7 cellular contexts compared by ENCODE assay signal in genomic region chr15:30841639-30842038, GRCh38.
DNase-seq lines count a peak whose midpoint lies in the region; ATAC-seq lines count a peak whose summit lies in the region.
"Not testable (repeated sequence)": the region's sequence is repeated elsewhere in the genome, so short reads cannot be mapped to it uniquely, and the experiment has no call there.

No MANE protein-coding gene starts in this region.

- H3K4me1 Mint-ChIP-seq in CD4-positive, CD25-positive, alpha-beta regulatory T cell: peaks cover 23 to 37% (median 29%) of the 10 kb centered on the region in 4 donors
- H3K4me1 Mint-ChIP-seq in CD8-positive, alpha-beta memory T cell: peaks cover 24 to 32% (median 29%) of the 10 kb centered on the region in 3 donors
- peaks cover 33% of the 10 kb centered on the region for H3K4me1 Mint-ChIP-seq in T-helper 1 cell treated with Interleukin-12 subunit alpha and Interleukin-12 subunit beta and Interleukin-4 antibody, amounts not matched to agents 30 μg/mL and 1 μg/mL, for 36 hours (ENCODE audit: low read depth)
- H3K4me1 Mint-ChIP-seq in activated CD4-positive, alpha-beta T cell treated with anti-CD3 and anti-CD28 coated beads, Interleukin-2, amount 10 ng/mL, durations not matched to agents 24 days and 14 days: peaks cover 25% of the 10 kb centered on the region
- peaks cover 38% of the 10 kb centered on the region for H3K4me1 Mint-ChIP-seq in activated T-cell treated with anti-CD3 and anti-CD28 coated beads, Interleukin-2, amount 50 U/mL, for 24 hours (ENCODE audit: low read depth)
- peaks cover 50% of the 10 kb centered on the region for H3K4me1 Mint-ChIP-seq in activated naive CD4-positive, alpha-beta T cell treated with anti-CD3 and anti-CD28 coated beads, Interleukin-2, amount 50 U/mL, for 24 hours
- H3K4me1 Mint-ChIP-seq in naive thymus-derived CD8-positive, alpha-beta T cell: peaks cover 19 to 50% (median 38%) of the 10 kb centered on the region in 4 donors

- peak overlapping the region; percentile 17 to 86 (median 58) for H3K27ac Mint-ChIP-seq in CD4-positive, CD25-positive, alpha-beta regulatory T cell
- H3K27ac Mint-ChIP-seq in CD8-positive, alpha-beta memory T cell: peak overlapping the region in 7 of 8 donors; percentile 1 to 90 (median 10)
- H3K27ac Mint-ChIP-seq in T-helper 1 cell treated with Interleukin-12 subunit alpha and Interleukin-12 subunit beta and Interleukin-4 antibody, amounts not matched to agents 30 μg/mL and 1 μg/mL, for 36 hours: peak overlapping the region; percentile 0
- not testable (repeated sequence) for H3K27ac Mint-ChIP-seq in activated CD4-positive, alpha-beta T cell treated with anti-CD3 and anti-CD28 coated beads, Interleukin-2, amount 10 ng/mL, durations not matched to agents 24 days and 14 days
- peak overlapping the region; percentile 48 for H3K27ac Mint-ChIP-seq in activated T-cell treated with anti-CD3 and anti-CD28 coated beads, Interleukin-2, amount 50 U/mL, for 24 hours
- H3K27ac Mint-ChIP-seq in activated naive CD4-positive, alpha-beta T cell treated with anti-CD3 and anti-CD28 coated beads, Interleukin-2, amount 50 U/mL, for 24 hours: peak overlapping the region; percentile 30
- peak overlapping the region; percentile 47 to 94 (median 88) for H3K27ac Mint-ChIP-seq in naive thymus-derived CD8-positive, alpha-beta T cell

- not testable (repeated sequence) for H3K9me3 ChIP-seq in CD4-positive, CD25-positive, alpha-beta regulatory T cell (ENCODE audit: control insufficient read depth in 2 of 2, low read length in 2 of 2); CD8-positive, alpha-beta memory T cell (ENCODE audit: low read length)

- not testable (repeated sequence) for H3K9me3 Mint-ChIP-seq in CD4-positive, CD25-positive, alpha-beta regulatory T cell; CD8-positive, alpha-beta memory T cell; T-helper 1 cell treated with Interleukin-12 subunit alpha and Interleukin-12 subunit beta and Interleukin-4 antibody, amounts not matched to agents 30 μg/mL and 1 μg/mL, for 36 hours; activated CD4-positive, alpha-beta T cell treated with anti-CD3 and anti-CD28 coated beads, Interleukin-2, amount 10 ng/mL, durations not matched to agents 24 days and 14 days; activated T-cell treated with anti-CD3 and anti-CD28 coated beads, Interleukin-2, amount 50 U/mL, for 24 hours; activated naive CD4-positive, alpha-beta T cell treated with anti-CD3 and anti-CD28 coated beads, Interleukin-2, amount 50 U/mL, for 24 hours; naive thymus-derived CD8-positive, alpha-beta T cell

- CTCF ChIA-PET in CD8-positive, alpha-beta memory T cell (lab: Charles Lee): not testable (repeated sequence)

- intact Hi-C loops in activated CD4-positive, alpha-beta T cell treated with anti-CD3 and anti-CD28 coated beads, Interleukin-2, amount 10 ng/mL, durations not matched to agents 24 days and 14 days (cut with micrococcal nuclease): not testable (repeated sequence)

- peaks cover 21% of the 10 kb centered on the region for H3K4me1 ChIP-seq in CD4-positive, CD25-positive, alpha-beta regulatory T cell (ENCODE audit: control insufficient read depth, insufficient read depth, low read length, poor library complexity, severe bottlenecking)
- peaks cover 20% of the 10 kb centered on the region for H3K4me1 ChIP-seq in CD8-positive, alpha-beta memory T cell (ENCODE audit: insufficient read depth, low read length)

- H3K36me3 Mint-ChIP-seq in CD4-positive, CD25-positive, alpha-beta regulatory T cell; activated naive CD4-positive, alpha-beta T cell treated with anti-CD3 and anti-CD28 coated beads, Interleukin-2, amount 50 U/mL, for 24 hours: not testable (repeated sequence)
- H3K36me3 Mint-ChIP-seq in CD8-positive, alpha-beta memory T cell: peaks cover 0 to 26% (median 5%) of the 10 kb centered on the region in 3 donors
- H3K36me3 Mint-ChIP-seq in T-helper 1 cell treated with Interleukin-12 subunit alpha and Interleukin-12 subunit beta and Interleukin-4 antibody, amounts not matched to agents 30 μg/mL and 1 μg/mL, for 36 hours (ENCODE audit: low read depth): peaks cover 56% of the 10 kb centered on the region
- H3K36me3 Mint-ChIP-seq in activated CD4-positive, alpha-beta T cell treated with anti-CD3 and anti-CD28 coated beads, Interleukin-2, amount 10 ng/mL, durations not matched to agents 24 days and 14 days (ENCODE audit: low read depth): peaks cover 61% of the 10 kb centered on the region
- H3K36me3 Mint-ChIP-seq in activated T-cell treated with anti-CD3 and anti-CD28 coated beads, Interleukin-2, amount 50 U/mL, for 24 hours (ENCODE audit: low read depth): peaks cover 79% of the 10 kb centered on the region
- H3K36me3 Mint-ChIP-seq in naive thymus-derived CD8-positive, alpha-beta T cell: peaks cover 0 to 26% (median 16%) of the 10 kb centered on the region in 3 donors

- ATAC-seq in CD4-positive, CD25-positive, alpha-beta regulatory T cell (ENCODE audit: low read depth in 2 of 2): not testable (repeated sequence)
- peak in 1 of 2 donors; percentile 39 for ATAC-seq in naive thymus-derived CD8-positive, alpha-beta T cell

- not testable (repeated sequence) for H3K27me3 ChIP-seq in CD4-positive, CD25-positive, alpha-beta regulatory T cell (ENCODE audit: control insufficient read depth, insufficient read depth, low read length); CD8-positive, alpha-beta memory T cell (ENCODE audit: insufficient read depth, low read length, poor library complexity, severe bottlenecking)

- not testable (repeated sequence) for H3K4me3 ChIP-seq in CD4-positive, CD25-positive, alpha-beta regulatory T cell (ENCODE audit: low read depth, low read length); CD8-positive, alpha-beta memory T cell (ENCODE audit: low read length)

- H3K27me3 Mint-ChIP-seq in CD4-positive, CD25-positive, alpha-beta regulatory T cell; CD8-positive, alpha-beta memory T cell; T-helper 1 cell treated with Interleukin-12 subunit alpha and Interleukin-12 subunit beta and Interleukin-4 antibody, amounts not matched to agents 30 μg/mL and 1 μg/mL, for 36 hours (ENCODE audit: low read depth); activated CD4-positive, alpha-beta T cell treated with anti-CD3 and anti-CD28 coated beads, Interleukin-2, amount 10 ng/mL, durations not matched to agents 24 days and 14 days; activated T-cell treated with anti-CD3 and anti-CD28 coated beads, Interleukin-2, amount 50 U/mL, for 24 hours; activated naive CD4-positive, alpha-beta T cell treated with anti-CD3 and anti-CD28 coated beads, Interleukin-2, amount 50 U/mL, for 24 hours; naive thymus-derived CD8-positive, alpha-beta T cell: not testable (repeated sequence)

- DNase-seq in CD4-positive, CD25-positive, alpha-beta regulatory T cell; CD8-positive, alpha-beta memory T cell; activated CD4-positive, alpha-beta T cell treated with anti-CD3 and anti-CD28 coated beads, Interleukin-2, amount 10 ng/mL, durations not matched to agents 24 days and 14 days; activated T-cell treated with anti-CD3 and anti-CD28 coated beads, Interleukin-2, amount 50 U/mL, for 24 hours: not testable (repeated sequence)
- DNase-seq in naive thymus-derived CD8-positive, alpha-beta T cell: peak in 1 of 10 donors; percentile 22

- H3K36me3 ChIP-seq in CD4-positive, CD25-positive, alpha-beta regulatory T cell (ENCODE audit: control insufficient read depth, insufficient read depth, low read length); CD8-positive, alpha-beta memory T cell (ENCODE audit: insufficient read depth, low read length): not testable (repeated sequence)

- H3K4me3 Mint-ChIP-seq in CD4-positive, CD25-positive, alpha-beta regulatory T cell: peak overlapping the region in 3 of 4 donors; percentile 21 to 81 (median 46)
- H3K4me3 Mint-ChIP-seq in CD8-positive, alpha-beta memory T cell: peak overlapping the region in 1 of 7 donors; percentile 34
- not testable (repeated sequence) for H3K4me3 Mint-ChIP-seq in T-helper 1 cell treated with Interleukin-12 subunit alpha and Interleukin-12 subunit beta and Interleukin-4 antibody, amounts not matched to agents 30 μg/mL and 1 μg/mL, for 36 hours; activated T-cell treated with anti-CD3 and anti-CD28 coated beads, Interleukin-2, amount 50 U/mL, for 24 hours; activated naive CD4-positive, alpha-beta T cell treated with anti-CD3 and anti-CD28 coated beads, Interleukin-2, amount 50 U/mL, for 24 hours
- H3K4me3 Mint-ChIP-seq in activated CD4-positive, alpha-beta T cell treated with anti-CD3 and anti-CD28 coated beads, Interleukin-2, amount 10 ng/mL, durations not matched to agents 24 days and 14 days: peak overlapping the region; percentile 14
- peak overlapping the region in 9 of 10 donors; percentile 10 to 66 (median 51) for H3K4me3 Mint-ChIP-seq in naive thymus-derived CD8-positive, alpha-beta T cell

- POLR2A ChIA-PET in CD8-positive, alpha-beta memory T cell (lab: Charles Lee); naive thymus-derived CD8-positive, alpha-beta T cell (lab: Charles Lee): not testable (repeated sequence)

- H3K27ac ChIP-seq in CD4-positive, CD25-positive, alpha-beta regulatory T cell (ENCODE audit: insufficient read depth, low read length, poor library complexity, severe bottlenecking); CD8-positive, alpha-beta memory T cell (ENCODE audit: low read depth, low read length): not testable (repeated sequence)
